In genomic region chr19:29605653-29606419, GRCh38 we compare ENCODE assay signal across 8 cellular contexts. TPM values are rescaled to one million over a fixed set of nuclear protein-coding genes. Genes with fewer than 3 reads are reported as not detected.
DNase-seq lines count a peak whose midpoint lies in the region; ATAC-seq and TF ChIP-seq lines count a peak whose summit lies in the region.

TSS of gene POP4 (plus strand) at chr19:29606283. CDS start at chr19:29606319, 36 bp downstream.

- H4K20me1 ChIP-seq in hepatocyte (ENCODE audit: insufficient read depth, poor library complexity, severe bottlenecking) = no peaks in the 10 kb centered on the region

- no peaks in the 10 kb centered on the region for H3K27me3 ChIP-seq in hepatocyte

- peak within 1 kb of the TSS; percentile 100 for H3K4me3 ChIP-seq in astrocyte of the cerebellum (ENCODE audit: low read depth, low read length)
- peak within 1 kb of the TSS; percentile 79 for H3K4me3 ChIP-seq in hepatocyte

- H3K79me2 ChIP-seq in hepatocyte = peaks cover 16% of the 10 kb centered on the region

- peak; percentile 60 for DNase-seq in NCI-H2029 treated with DMSO at 0.1 percent for 48 hours (lab: John Stamatoyannopoulos, UW)
- peak; percentile 99 for DNase-seq in T-helper 9 cell
- DNase-seq in astrocyte of the cerebellum (ENCODE audit: low read depth) = peak; percentile 88
- DNase-seq in hepatocyte (ENCODE audit: low spot score) = peak; percentile 99
- peak; percentile 97 for DNase-seq in retina

- peak; percentile 78 for ATAC-seq in GM18502 (IDR thresholded peaks at IDR 0.05; ENCODE audit: poor library complexity, unreplicated experiment)
- ATAC-seq in HG02970 (IDR thresholded peaks at IDR 0.05; ENCODE audit: low FRiP score, unreplicated experiment) = peak; percentile 76
- no peak for ATAC-seq in GM18519 (IDR thresholded peaks at IDR 0.05; ENCODE audit: low FRiP score, unreplicated experiment)

- under 1% methylated on average over 47 of the region's 47 CpGs for WGBS in hepatocyte (ENCODE audit: low lambda C conversion rate, missing lambda C conversion rate)

- H3K9me2 ChIP-seq in hepatocyte (replicated peaks; ENCODE audit: insufficient read depth) = no peaks in the 10 kb centered on the region

- H3K9me3 ChIP-seq in hepatocyte (ENCODE audit: low read depth) = no peaks in the 10 kb centered on the region

- H3K4me1 ChIP-seq in hepatocyte (ENCODE audit: insufficient read depth) = peaks cover 10% of the 10 kb centered on the region

- H2AFZ ChIP-seq in hepatocyte = peak within 1 kb of the TSS; percentile 85

- in situ Hi-C loops in astrocyte of the cerebellum (cut with HindIII; ENCODE audit: low sequenced_read_pairs) = loop anchor here (5.0 to 25.0 kb wide), 4 partner anchors 41 to 1031 kb away; partner anchors contain the start of gene C19orf12

- H3K36me3 ChIP-seq in hepatocyte (replicated peaks; ENCODE audit: insufficient read depth, low read depth) = no peaks in the 10 kb centered on the region

- TF ChIP-seq CTCF in astrocyte of the cerebellum (IDR thresholded peaks at IDR 0.05; ENCODE audit: low read depth, low read length, missing control alignments) (no peak), hepatocyte (IDR thresholded peaks at IDR 0.05; ENCODE audit: poor library complexity) (no peak)

- peak within 1 kb of the TSS; percentile 96 for H3K27ac ChIP-seq in hepatocyte

- peak within 1 kb of the TSS; percentile 91 for H3K4me2 ChIP-seq in hepatocyte

RNA-seq across cellular contexts. Expression of gene POP4, which starts in this region (rescaled TPM):
- total RNA-seq in hepatocyte = 68.9 and 69.5 TPM in 2 replicates
- 91.8 and 111 TPM in 2 replicates for polyA plus RNA-seq in hepatocyte
